ENCODE assay signal across 15 cellular contexts in the genomic region with DNA sequence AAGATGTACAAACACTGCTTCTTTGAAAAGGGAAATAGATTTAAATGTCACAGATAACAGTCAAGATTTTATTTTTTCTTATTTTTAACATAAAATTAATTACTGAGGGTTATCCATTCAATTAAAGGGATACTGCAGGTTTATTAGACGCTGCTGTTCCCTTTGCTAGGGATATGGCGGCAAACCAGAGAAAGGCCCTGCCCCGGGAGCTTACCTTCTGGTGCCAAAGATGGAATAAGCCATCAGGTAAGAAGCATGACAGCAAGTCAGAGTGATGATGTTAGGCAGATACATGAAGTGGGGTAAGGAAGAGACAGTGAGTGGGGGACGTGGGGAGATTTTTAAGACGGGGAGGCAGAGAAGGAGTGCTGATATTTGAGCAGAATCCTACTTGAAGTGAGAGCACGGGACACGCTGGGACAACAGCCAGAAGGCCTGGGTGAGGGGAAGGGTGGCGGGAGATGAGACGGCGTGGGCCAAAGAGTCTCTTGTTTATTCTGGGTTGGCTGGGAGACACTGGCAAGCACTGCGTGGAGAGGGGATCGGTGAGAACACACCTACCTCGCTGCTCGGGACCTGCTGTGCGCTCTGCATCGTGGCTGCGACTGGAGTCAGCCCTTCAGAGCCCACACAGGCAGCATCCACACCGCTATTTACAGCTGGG.
"Had no signal": no experiment of that assay in that cellular context is flagged by ENCODE, and none has a peak within 500 bp of the region (broad histone marks: within the 10 kb centered on the region; RNA-seq: fewer than 3 reads in every experiment).

No MANE protein-coding gene starts in this region.

- DNase-seq: activated CD4-positive, alpha-beta T cell treated with anti-CD3 and anti-CD28 coated beads for 1 hour; activated CD4-positive, alpha-beta T cell treated with anti-CD3 and anti-CD28 coated beads, Interleukin-2, amount 50 U/mL, for 4 hours; activated gamma-delta T cell treated with Interleukin-2 at 50 U/mL for 16 hours; amniotic stem cell; effector CD8-positive, alpha-beta T cell; nephron progenitor cell; right lobe of liver; small intestine; stimulated activated CD4-positive, alpha-beta T cell treated with anti-CD3 and anti-CD28 coated beads, Interleukin-15, amount 100 ng/mL, for 24 hours; stimulated activated CD4-positive, alpha-beta T cell treated with anti-CD3 and anti-CD28 coated beads, Interleukin-2, amount 100 ng/mL, for 48 hours; stomach; T-helper 1 cell had no signal

- H3K4me1 ChIP-seq: right lobe of liver, stomach had no signal

- H3K9me3 ChIP-seq: right lobe of liver, stomach had no signal

- H3K27ac ChIP-seq: right lobe of liver, stomach, VCaP had no signal

- ATAC-seq: esophagus mucosa, right lobe of liver, SK-N-SH treated with all-trans-retinoic acid at 6 μM for 48 hours had no signal

- H3K4me3 ChIP-seq: right lobe of liver, stomach had no signal

- H3K27me3 ChIP-seq: right lobe of liver, stomach had no signal

- H3K36me3 ChIP-seq: right lobe of liver, stomach had no signal
